In genomic region chr4:69239777-69240176, GRCh38 we compare ENCODE assay signal across 33 cellular contexts. TPM values are rescaled to one million over a fixed set of nuclear protein-coding genes. Genes with fewer than 3 reads are reported as not detected.
DNase-seq lines count a peak whose midpoint lies in the region; ATAC-seq and TF ChIP-seq lines count a peak whose summit lies in the region.
"Had no signal": no experiment of that assay in that cellular context is flagged by ENCODE, and none has a peak within 500 bp of the region (broad histone marks: within the 10 kb centered on the region; RNA-seq: fewer than 3 reads in every experiment).

No MANE protein-coding gene starts in this region.

- H3K4me1 Mint-ChIP-seq in T-helper 17 cell: no peaks in the 10 kb centered on the region
- H3K4me1 Mint-ChIP-seq: central memory CD8-positive, alpha-beta T cell; stimulated activated naive CD8-positive, alpha-beta T cell treated with anti-CD3 and anti-CD28 coated beads, Interleukin-15, amount 100 ng/mL, for 72 hours had no signal

- no peaks in the 10 kb centered on the region for H3K36me3 ChIP-seq in vagina
- H3K36me3 ChIP-seq in lower lobe of right lung: no peaks in the 10 kb centered on the region
- H3K36me3 ChIP-seq: heart left ventricle, sigmoid colon, tibial artery had no signal

- no peaks in the 10 kb centered on the region for H3K27me3 ChIP-seq in vagina
- H3K27me3 ChIP-seq in lower lobe of right lung (ENCODE audit: low read depth): no peaks in the 10 kb centered on the region
- H3K27me3 ChIP-seq: heart left ventricle, sigmoid colon, tibial artery had no signal

- H3K36me3 Mint-ChIP-seq in T-helper 17 cell (ENCODE audit: low read depth): no peaks in the 10 kb centered on the region
- H3K36me3 Mint-ChIP-seq: activated CD4-positive, alpha-beta memory T cell treated with anti-CD3 and anti-CD28 coated beads for 36 hours; activated naive CD8-positive, alpha-beta T cell had no signal

- H3K4me3 Mint-ChIP-seq in T-helper 17 cell: no peak overlapping the region
- H3K4me3 Mint-ChIP-seq: activated CD4-positive, alpha-beta memory T cell treated with anti-CD3 and anti-CD28 coated beads for 36 hours; activated naive CD8-positive, alpha-beta T cell; CD4-positive, alpha-beta T cell; central memory CD8-positive, alpha-beta T cell; HFFc6; stimulated activated naive CD8-positive, alpha-beta T cell treated with anti-CD3 and anti-CD28 coated beads, Interleukin-15, amount 100 ng/mL, for 72 hours had no signal

- H3K9me3 ChIP-seq in vagina: no peaks in the 10 kb centered on the region
- H3K9me3 ChIP-seq in lower lobe of right lung: no peaks in the 10 kb centered on the region
- no peaks in the 10 kb centered on the region for H3K9me3 ChIP-seq in T-helper 17 cell (ENCODE audit: control insufficient read depth, low read length, poor library complexity, severe bottlenecking)
- H3K9me3 ChIP-seq: sigmoid colon, tibial artery had no signal

- TF ChIP-seq POLR2A in vagina (IDR thresholded peaks at IDR 0.05): no peak

- no peaks in the 10 kb centered on the region for H3K27me3 Mint-ChIP-seq in T-helper 17 cell
- H3K27me3 Mint-ChIP-seq: activated CD4-positive, alpha-beta memory T cell treated with anti-CD3 and anti-CD28 coated beads for 36 hours; activated naive CD8-positive, alpha-beta T cell; CD4-positive, alpha-beta T cell; central memory CD8-positive, alpha-beta T cell; stimulated activated naive CD8-positive, alpha-beta T cell treated with anti-CD3 and anti-CD28 coated beads, Interleukin-15, amount 100 ng/mL, for 72 hours had no signal

- DNase-seq in DMS53 (lab: John Stamatoyannopoulos, UW): peak; percentile 16
- no peak for DNase-seq in DMS53 treated with DMSO at 0.1 percent for 48 hours (lab: John Stamatoyannopoulos, UW; ENCODE audit: unreplicated experiment)
- peak in 1 of 2 donors; percentile 32 for DNase-seq in left colon
- DNase-seq in vagina (ENCODE audit: extremely low spot score in 2 of 2): no peak
- DNase-seq in lower lobe of right lung: no peak
- DNase-seq in T-helper 17 cell: no peak
- DNase-seq: 8988T; activated CD4-positive, alpha-beta memory T cell treated with anti-CD3 and anti-CD28 coated beads for 36 hours; activated CD8-positive, alpha-beta memory T cell treated with anti-CD3 and anti-CD28 coated beads, Interleukin-2, amount 50 U/mL, for 48 hours; CD4-positive, alpha-beta T cell; DMS79; GM23248; heart left ventricle; HFFc6; left ventricle myocardium superior; NCI-H1092 treated with DMSO at 0.1 percent for 48 hours; NCI-H1930; NCI-H345; NCI-H748 treated with DMSO at 0.1 percent for 48 hours; sigmoid colon; stimulated activated CD4-positive, alpha-beta T cell treated with anti-CD3 and anti-CD28 coated beads, Interleukin-15, amount 100 ng/mL, for 24 hours; stimulated activated naive CD8-positive, alpha-beta T cell treated with anti-CD3 and anti-CD28 coated beads, Interleukin-15, amount 100 ng/mL, for 72 hours; tibial artery had no signal

- H3K27ac ChIP-seq in VCaP: peak overlapping the region; percentile 61
- H3K27ac ChIP-seq in vagina: no peak overlapping the region
- H3K27ac ChIP-seq in lower lobe of right lung: no peak overlapping the region
- H3K27ac ChIP-seq: epithelial cell of prostate, GM23248, heart left ventricle, sigmoid colon, SK-N-MC, tibial artery had no signal

- ATAC-seq in left colon: peak; percentile 93
- ATAC-seq in lower lobe of right lung: no peak
- no peak for ATAC-seq in GM21526 (IDR thresholded peaks at IDR 0.05; ENCODE audit: low FRiP score, unreplicated experiment)
- ATAC-seq in T-helper 17 cell: no peak
- ATAC-seq: activated CD4-positive, CD25-positive, alpha-beta regulatory T cell treated with anti-CD3 and anti-CD28 coated beads, Interleukin-2, amount 50 U/mL, for 24 hours; heart left ventricle; left ventricle myocardium superior; stimulated activated naive CD8-positive, alpha-beta T cell treated with anti-CD3 and anti-CD28 coated beads, Interleukin-15, amount 100 ng/mL, for 72 hours had no signal

- no peak overlapping the region for H3K4me3 ChIP-seq in vagina
- H3K4me3 ChIP-seq in lower lobe of right lung: no peak overlapping the region
- H3K4me3 ChIP-seq: GM23248, heart left ventricle, sigmoid colon, SK-N-MC, tibial artery had no signal

- H3K27ac Mint-ChIP-seq in T-helper 17 cell: no peak overlapping the region
- H3K27ac Mint-ChIP-seq: activated CD4-positive, alpha-beta memory T cell treated with anti-CD3 and anti-CD28 coated beads for 36 hours; activated naive CD8-positive, alpha-beta T cell; CD4-positive, alpha-beta T cell; HFFc6; stimulated activated naive CD8-positive, alpha-beta T cell treated with anti-CD3 and anti-CD28 coated beads, Interleukin-15, amount 100 ng/mL, for 72 hours had no signal

- TF ChIP-seq CTCF in VCaP (conservative IDR thresholded peaks at IDR 0.05) (no peak), vagina (IDR thresholded peaks at IDR 0.05) (no peak), lower lobe of right lung (IDR thresholded peaks at IDR 0.05) (no peak)

- intact Hi-C loops in left colon (cut with DNase I, micrococcal nuclease) (loop anchor here in 1 of 2 donors (5.0 kb wide), 1 partner anchor 68 kb away; no protein-coding TSS in a partner anchor), vagina (cut with DNase I) (no loop called here), lower lobe of right lung (cut with DNase I) (loop anchor here (5.0 kb wide), 1 partner anchor 68 kb away; no protein-coding TSS in a partner anchor)

- H3K4me1 ChIP-seq in vagina (no peaks in the 10 kb centered on the region), lower lobe of right lung (no peaks in the 10 kb centered on the region)
- H3K4me1 ChIP-seq: heart left ventricle, sigmoid colon, tibial artery had no signal

RNA-seq across cellular contexts. Expression of gene UGT2B11, which starts 25.2 kb away (rescaled TPM):
- under 1 TPM; 0.12 to 0.50 TPM for total RNA-seq in left colon
- total RNA-seq in vagina: not detected
- total RNA-seq in lower lobe of right lung: not detected
- not detected for total RNA-seq in T-helper 17 cell
- total RNA-seq: activated CD4-positive, alpha-beta memory T cell treated with anti-CD3 and anti-CD28 coated beads for 36 hours; astrocyte; CD4-positive, alpha-beta T cell; GM23248; heart left ventricle; HFFc6; HT1080; left ventricle myocardium superior; posterior vena cava had no signal

RNA-seq across cellular contexts. Expression of gene UGT2B28, which starts 40.5 kb away (rescaled TPM):
- not detected for total RNA-seq in left colon
- not detected for total RNA-seq in vagina
- not detected for total RNA-seq in lower lobe of right lung
- not detected for total RNA-seq in T-helper 17 cell
- total RNA-seq: activated CD4-positive, alpha-beta memory T cell treated with anti-CD3 and anti-CD28 coated beads for 36 hours; astrocyte; CD4-positive, alpha-beta T cell; GM23248; heart left ventricle; HFFc6; HT1080; left ventricle myocardium superior; posterior vena cava; sigmoid colon had no signal
